Comparison of ENCODE assay signal across 8 cellular contexts in the genomic region with DNA sequence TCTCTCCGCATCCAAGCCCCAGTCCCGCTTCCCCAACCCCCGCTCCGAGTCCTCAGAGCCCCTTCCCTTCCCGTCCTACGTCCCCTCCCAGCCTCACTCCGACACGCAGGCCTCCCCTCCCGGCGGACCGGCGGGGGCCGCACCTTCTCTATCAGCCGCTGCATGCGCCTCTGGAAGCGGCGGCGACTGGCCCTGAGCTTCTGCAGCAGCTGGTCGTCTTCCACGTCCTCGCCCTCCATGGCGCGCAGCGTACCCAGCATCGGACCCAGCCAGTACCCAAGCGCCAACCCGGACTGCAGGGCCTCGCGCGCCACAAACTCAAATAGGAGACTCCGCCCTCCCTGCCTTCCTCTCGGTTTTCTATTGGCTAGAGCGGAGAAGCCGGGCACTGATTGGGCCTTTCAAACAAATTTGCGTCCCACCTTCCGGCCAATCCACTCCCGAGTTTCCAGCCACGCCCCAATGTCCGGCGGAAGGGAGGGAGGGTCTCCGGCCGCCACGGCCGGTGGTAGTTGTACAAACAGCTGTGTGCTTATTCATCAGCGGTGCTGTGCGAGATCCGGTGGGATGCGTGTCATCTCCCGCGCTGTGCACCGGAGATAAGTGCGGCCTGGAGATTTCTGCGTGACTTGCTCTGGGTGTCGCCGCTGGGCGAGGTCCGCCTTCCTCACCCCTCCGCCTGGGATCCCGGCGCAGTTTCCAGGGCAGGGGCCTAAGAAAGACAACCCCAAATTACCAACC. TPM values are rescaled to one million over a fixed set of nuclear protein-coding genes. Genes with fewer than 3 reads are reported as not detected.
A peak's percentile ranks its signal among the peaks of the same experiment; 100 is the strongest.
DNase-seq lines count a peak whose midpoint lies in the region; ATAC-seq lines count a peak whose summit lies in the region.

A gene with protein sequence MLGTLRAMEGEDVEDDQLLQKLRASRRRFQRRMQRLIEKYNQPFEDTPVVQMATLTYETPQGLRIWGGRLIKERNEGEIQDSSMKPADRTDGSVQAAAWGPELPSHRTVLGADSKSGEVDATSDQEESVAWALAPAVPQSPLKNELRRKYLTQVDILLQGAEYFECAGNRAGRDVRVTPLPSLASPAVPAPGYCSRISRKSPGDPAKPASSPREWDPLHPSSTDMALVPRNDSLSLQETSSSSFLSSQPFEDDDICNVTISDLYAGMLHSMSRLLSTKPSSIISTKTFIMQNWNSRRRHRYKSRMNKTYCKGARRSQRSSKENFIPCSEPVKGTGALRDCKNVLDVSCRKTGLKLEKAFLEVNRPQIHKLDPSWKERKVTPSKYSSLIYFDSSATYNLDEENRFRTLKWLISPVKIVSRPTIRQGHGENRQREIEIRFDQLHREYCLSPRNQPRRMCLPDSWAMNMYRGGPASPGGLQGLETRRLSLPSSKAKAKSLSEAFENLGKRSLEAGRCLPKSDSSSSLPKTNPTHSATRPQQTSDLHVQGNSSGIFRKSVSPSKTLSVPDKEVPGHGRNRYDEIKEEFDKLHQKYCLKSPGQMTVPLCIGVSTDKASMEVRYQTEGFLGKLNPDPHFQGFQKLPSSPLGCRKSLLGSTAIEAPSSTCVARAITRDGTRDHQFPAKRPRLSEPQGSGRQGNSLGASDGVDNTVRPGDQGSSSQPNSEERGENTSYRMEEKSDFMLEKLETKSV (minus strand): TSS at position 295 of the 741 bp plus-strand sequence. CDS start 35 bp downstream, at position 260.

- 0 out of 2 replicates have a peak, but pooled peaks cover 3% of the 10 kb centered on the region for H3K36me3 ChIP-seq in ACC112 (ENCODE audit: insufficient read depth, low read length)
- H3K36me3 ChIP-seq in iPS-18a (ENCODE audit: control insufficient read depth, low read depth, low read length), result peaks cover 31% of the 10 kb centered on the region
- no peaks in the 10 kb centered on the region for H3K36me3 ChIP-seq in skeletal muscle tissue (ENCODE audit: control insufficient read depth in 3 of 3, insufficient read depth in 3 of 3, low read length in 3 of 3)

- DNase-seq in NCI-H2171 (lab: John Stamatoyannopoulos, UW), result peak; percentile 83
- DNase-seq in UCSD-AML1 (lab: John Stamatoyannopoulos, UW; ENCODE audit: unreplicated experiment), result peak; percentile 92
- DNase-seq in brain pericyte (ENCODE audit: low read depth, low spot score), result peak; percentile 84

- H3K27ac ChIP-seq in ACC112 (ENCODE audit: low read depth, low read length), result peak within 1 kb of the TSS; percentile 43
- peak within 1 kb of the TSS; percentile 62 for H3K27ac ChIP-seq in iPS-18a (ENCODE audit: low read length)
- H3K27ac ChIP-seq in skeletal muscle tissue (ENCODE audit: low read depth, low read length), result no peak within 1 kb of the TSS

- H3K9me3 ChIP-seq in iPS-18a (ENCODE audit: control insufficient read depth, low read depth, low read length) (no peaks in the 10 kb centered on the region), skeletal muscle tissue (ENCODE audit: control insufficient read depth in 3 of 3, low read length in 3 of 3) (no peaks in the 10 kb centered on the region)

- peak within 1 kb of the TSS; percentile 89 for H3K9ac ChIP-seq in iPS-18a (ENCODE audit: low read length)
- H3K9ac ChIP-seq in skeletal muscle tissue (ENCODE audit: low read depth in 1 of 3, low read length in 3 of 3), result peak within 1 kb of the TSS; percentile 66 to 81 (median 81)

- H2AFZ ChIP-seq in ACC112 (ENCODE audit: low read length, unreplicated experiment), result peak within 1 kb of the TSS; percentile 87

- peak within 1 kb of the TSS; percentile 97 for H3K4me3 ChIP-seq in ACC112 (ENCODE audit: low read depth, low read length)
- H3K4me3 ChIP-seq in iPS-18a (ENCODE audit: low read length), result peak within 1 kb of the TSS; percentile 83
- H3K4me3 ChIP-seq in skeletal muscle tissue (ENCODE audit: low read length in 3 of 3), result peak within 1 kb of the TSS; percentile 72 to 96 (median 90)

- ATAC-seq in GM18868 (IDR thresholded peaks at IDR 0.05; ENCODE audit: unreplicated experiment) (peak; percentile 98), HG03103 (IDR thresholded peaks at IDR 0.05; ENCODE audit: low read depth, unreplicated experiment) (peak; percentile 97)

- H3K79me2 ChIP-seq in ACC112 (ENCODE audit: control insufficient read depth, insufficient read depth, low read length, unreplicated experiment), result peaks cover 49% of the 10 kb centered on the region

- H3K27me3 ChIP-seq in ACC112 (ENCODE audit: insufficient read depth, low read length) (no peaks in the 10 kb centered on the region), iPS-18a (ENCODE audit: control insufficient read depth, insufficient read depth, low read length) (no peaks in the 10 kb centered on the region), skeletal muscle tissue (ENCODE audit: control insufficient read depth in 3 of 3, insufficient read depth in 3 of 3, low read length in 3 of 3) (peaks cover 0 to 13% (median 0%) of the 10 kb centered on the region in 3 donors)

- peaks cover 12% of the 10 kb centered on the region for H3K4me1 ChIP-seq in ACC112 (ENCODE audit: control insufficient read depth, insufficient read depth, low read length, unreplicated experiment)
- H3K4me1 ChIP-seq in iPS-18a (ENCODE audit: control insufficient read depth, low read depth, low read length), result peaks cover 12% of the 10 kb centered on the region
- peaks cover 5 to 17% (median 13%) of the 10 kb centered on the region in 3 donors for H3K4me1 ChIP-seq in skeletal muscle tissue (ENCODE audit: control insufficient read depth in 3 of 3, insufficient read depth in 3 of 3, low read length in 3 of 3)

RNA-seq across cellular contexts. Expression of the gene that starts here (rescaled TPM):
- 3.1 TPM for total RNA-seq in skeletal muscle tissue
